Comparison of ENCODE assay signal across 31 cellular contexts in the genomic region with DNA sequence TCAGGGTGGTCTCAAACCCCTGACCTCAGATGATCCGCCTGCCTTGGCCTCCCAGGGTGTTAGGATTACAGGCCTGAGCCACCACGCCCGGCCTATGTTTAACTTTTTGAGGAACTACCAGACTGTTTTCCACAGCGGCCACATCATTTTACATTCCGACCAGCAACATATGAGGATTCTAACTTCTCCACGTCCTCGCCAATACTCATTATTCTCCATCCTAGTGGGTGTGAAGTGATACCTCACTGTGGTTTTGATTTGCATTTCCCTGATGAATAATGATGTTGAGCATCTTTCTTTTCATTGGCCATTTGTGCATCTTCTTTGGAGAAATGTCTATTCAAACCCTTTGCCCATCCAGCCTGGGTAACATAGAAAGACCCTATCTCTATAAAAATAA. TPM values are rescaled to one million over a fixed set of nuclear protein-coding genes. Genes with fewer than 3 reads are reported as not detected.
"Had no signal": no experiment of that assay in that cellular context is flagged by ENCODE, and none has a peak within 500 bp of the region (broad histone marks: within the 10 kb centered on the region; RNA-seq: fewer than 3 reads in every experiment).

No MANE protein-coding gene starts in this region.

- H3K4me1 Mint-ChIP-seq: activated CD4-positive, alpha-beta T cell treated with anti-CD3 and anti-CD28 coated beads, Interleukin-2, amount 10 ng/mL, durations not matched to agents 24 days and 14 days; activated naive CD4-positive, alpha-beta T cell treated with anti-CD3 and anti-CD28 coated beads, Interleukin-2, amount 50 U/mL, for 24 hours had no signal

- H3K27me3 Mint-ChIP-seq: activated CD4-positive, alpha-beta T cell treated with anti-CD3 and anti-CD28 coated beads, Interleukin-2, amount 10 ng/mL, durations not matched to agents 24 days and 14 days; activated CD8-positive, alpha-beta T cell treated with anti-CD3 and anti-CD28 coated beads for 36 hours; activated naive CD4-positive, alpha-beta T cell treated with anti-CD3 and anti-CD28 coated beads, Interleukin-2, amount 50 U/mL, for 24 hours; activated naive CD8-positive, alpha-beta T cell treated with anti-CD3 and anti-CD28 coated beads, Interleukin-2, amount 10 ng/mL, durations not matched to agents 7 days and 5 days; activated T-cell treated with anti-CD3 and anti-CD28 coated beads, Interleukin-2, amount 50 U/mL, for 24 hours had no signal

- ATAC-seq: activated CD8-positive, alpha-beta T cell treated with anti-CD3 and anti-CD28 coated beads for 36 hours; PC-3 had no signal

- H3K9me3 ChIP-seq: ascending aorta, Peyer's patch had no signal

- H3K36me3 Mint-ChIP-seq: activated naive CD8-positive, alpha-beta T cell treated with anti-CD3 and anti-CD28 coated beads, Interleukin-2, amount 10 ng/mL, durations not matched to agents 7 days and 5 days had no signal

- H3K36me3 ChIP-seq: ascending aorta, cardiac muscle cell, Peyer's patch, WERI-Rb-1 had no signal

- H3K4me1 ChIP-seq: ascending aorta, Peyer's patch had no signal

- H3K27me3 ChIP-seq: ascending aorta, cardiac muscle cell, Peyer's patch had no signal

- H3K27ac ChIP-seq: ascending aorta, cardiac muscle cell, Peyer's patch, WERI-Rb-1 had no signal

- H3K4me3 ChIP-seq: ascending aorta, cardiac muscle cell, Peyer's patch had no signal

- DNase-seq: activated CD4-positive, alpha-beta T cell treated with anti-CD3 and anti-CD28 coated beads, Interleukin-2, amount 10 ng/mL, durations not matched to agents 24 days and 14 days; activated CD4-positive, alpha-beta T cell treated with anti-CD3 and anti-CD28 coated beads, Interleukin-2, amount 50 U/mL, for 4 hours; activated CD4-positive, CD25-positive, alpha-beta regulatory T cell; activated CD8-positive, alpha-beta T cell treated with anti-CD3 and anti-CD28 coated beads for 36 hours; activated gamma-delta T cell; activated naive CD4-positive, alpha-beta T cell treated with Interleukin-2 at 50 U/mL for 16 hours; activated naive CD8-positive, alpha-beta T cell treated with anti-CD3 and anti-CD28 coated beads, Interleukin-2, amount 10 ng/mL, durations not matched to agents 7 days and 5 days; activated T-cell treated with anti-CD3 and anti-CD28 coated beads, Interleukin-2, amount 50 U/mL, for 24 hours; amygdala; MM.1S; NCI-H1092 treated with DMSO at 0.1 percent for 48 hours; NCI-H1417; NCI-H146; NCI-H187 treated with DMSO at 0.1 percent for 48 hours; NCI-H2081; NCI-H226; NCI-H524 treated with DMSO at 0.1 percent for 48 hours; PC-3; Peyer's patch; RPMI8226; SIG-M5; SW 1271; T-helper 1 cell; T-helper 2 cell; T-helper 9 cell; WERI-Rb-1 had no signal

- H3K4me3 Mint-ChIP-seq: activated CD4-positive, alpha-beta T cell treated with anti-CD3 and anti-CD28 coated beads, Interleukin-2, amount 10 ng/mL, durations not matched to agents 24 days and 14 days; activated CD8-positive, alpha-beta T cell treated with anti-CD3 and anti-CD28 coated beads for 36 hours; activated naive CD4-positive, alpha-beta T cell treated with anti-CD3 and anti-CD28 coated beads, Interleukin-2, amount 50 U/mL, for 24 hours; activated naive CD8-positive, alpha-beta T cell treated with anti-CD3 and anti-CD28 coated beads, Interleukin-2, amount 10 ng/mL, durations not matched to agents 7 days and 5 days; activated T-cell treated with anti-CD3 and anti-CD28 coated beads, Interleukin-2, amount 50 U/mL, for 24 hours had no signal

- H3K9me3 Mint-ChIP-seq: activated CD4-positive, alpha-beta T cell treated with anti-CD3 and anti-CD28 coated beads, Interleukin-2, amount 10 ng/mL, durations not matched to agents 24 days and 14 days; activated CD8-positive, alpha-beta T cell treated with anti-CD3 and anti-CD28 coated beads for 36 hours; activated naive CD4-positive, alpha-beta T cell treated with anti-CD3 and anti-CD28 coated beads, Interleukin-2, amount 50 U/mL, for 24 hours; activated naive CD8-positive, alpha-beta T cell treated with anti-CD3 and anti-CD28 coated beads, Interleukin-2, amount 10 ng/mL, durations not matched to agents 7 days and 5 days; activated T-cell treated with anti-CD3 and anti-CD28 coated beads, Interleukin-2, amount 50 U/mL, for 24 hours; activated T-helper 2 cell treated with anti-CD3 and anti-CD28 coated beads, Interferon-gamma antibody, Interleukin-2, Interleukin-4, amounts not matched to agents 10 μg/mL and 5 μg/mL and 100 μg/mL, durations not matched to agents 14 hours and 24 hours and 36 hours had no signal

- H3K27ac Mint-ChIP-seq: activated CD4-positive, alpha-beta T cell treated with anti-CD3 and anti-CD28 coated beads, Interleukin-2, amount 10 ng/mL, durations not matched to agents 24 days and 14 days; activated CD8-positive, alpha-beta T cell treated with anti-CD3 and anti-CD28 coated beads for 36 hours; activated naive CD4-positive, alpha-beta T cell treated with anti-CD3 and anti-CD28 coated beads, Interleukin-2, amount 50 U/mL, for 24 hours; activated naive CD8-positive, alpha-beta T cell treated with anti-CD3 and anti-CD28 coated beads, Interleukin-2, amount 10 ng/mL, durations not matched to agents 7 days and 5 days; activated T-cell treated with anti-CD3 and anti-CD28 coated beads, Interleukin-2, amount 50 U/mL, for 24 hours; activated T-helper 2 cell treated with anti-CD3 and anti-CD28 coated beads, Interferon-gamma antibody, Interleukin-2, Interleukin-4, amounts not matched to agents 10 μg/mL and 5 μg/mL and 100 μg/mL, durations not matched to agents 14 hours and 24 hours and 36 hours had no signal

RNA-seq across cellular contexts. Expression of a gene that starts 14.8 kb away (rescaled TPM):
- total RNA-seq: ascending aorta, LHCN-M2, PC-3, Peyer's patch had no signal
- polyA plus RNA-seq: cardiac muscle cell had no signal

RNA-seq across cellular contexts. Expression of a gene that starts 38.7 kb away (rescaled TPM):
- total RNA-seq: LHCN-M2 had no signal
